1 cellular context compared by ENCODE assay signal in genomic region chr19:11295180-11295579, GRCh38.
TF ChIP-seq lines count a peak whose summit lies in the region.

No MANE protein-coding gene starts in this region.

TF ChIP-seq in HepG2, 621 proteins besides CTCF, POLR2A, EP300 and RAD21:
- no peak for TF ChIP-seq NFE2 (CRISPR knock-in tag; IDR thresholded peaks at IDR 0.05)
- TF ChIP-seq RFXAP (CRISPR knock-in tag; IDR thresholded peaks at IDR 0.05; ENCODE audit: borderline replicate concordance): no peak
- TF ChIP-seq SIN3A (IDR thresholded peaks at IDR 0.05; ENCODE audit: borderline replicate concordance, low read depth, low read length): no peak
- TF ChIP-seq, protein P1, sequence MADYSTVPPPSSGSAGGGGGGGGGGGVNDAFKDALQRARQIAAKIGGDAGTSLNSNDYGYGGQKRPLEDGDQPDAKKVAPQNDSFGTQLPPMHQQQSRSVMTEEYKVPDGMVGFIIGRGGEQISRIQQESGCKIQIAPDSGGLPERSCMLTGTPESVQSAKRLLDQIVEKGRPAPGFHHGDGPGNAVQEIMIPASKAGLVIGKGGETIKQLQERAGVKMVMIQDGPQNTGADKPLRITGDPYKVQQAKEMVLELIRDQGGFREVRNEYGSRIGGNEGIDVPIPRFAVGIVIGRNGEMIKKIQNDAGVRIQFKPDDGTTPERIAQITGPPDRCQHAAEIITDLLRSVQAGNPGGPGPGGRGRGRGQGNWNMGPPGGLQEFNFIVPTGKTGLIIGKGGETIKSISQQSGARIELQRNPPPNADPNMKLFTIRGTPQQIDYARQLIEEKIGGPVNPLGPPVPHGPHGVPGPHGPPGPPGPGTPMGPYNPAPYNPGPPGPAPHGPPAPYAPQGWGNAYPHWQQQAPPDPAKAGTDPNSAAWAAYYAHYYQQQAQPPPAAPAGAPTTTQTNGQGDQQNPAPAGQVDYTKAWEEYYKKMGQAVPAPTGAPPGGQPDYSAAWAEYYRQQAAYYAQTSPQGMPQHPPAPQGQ (CRISPR knock-in tag; IDR thresholded peaks at IDR 0.05; ENCODE audit: borderline replicate concordance): no peak
- peak; percentile 82 for TF ChIP-seq ZNF768 (CRISPR knock-in tag; IDR thresholded peaks at IDR 0.05)
